Comparison of ENCODE assay signal across 9 cellular contexts in the genomic region with DNA sequence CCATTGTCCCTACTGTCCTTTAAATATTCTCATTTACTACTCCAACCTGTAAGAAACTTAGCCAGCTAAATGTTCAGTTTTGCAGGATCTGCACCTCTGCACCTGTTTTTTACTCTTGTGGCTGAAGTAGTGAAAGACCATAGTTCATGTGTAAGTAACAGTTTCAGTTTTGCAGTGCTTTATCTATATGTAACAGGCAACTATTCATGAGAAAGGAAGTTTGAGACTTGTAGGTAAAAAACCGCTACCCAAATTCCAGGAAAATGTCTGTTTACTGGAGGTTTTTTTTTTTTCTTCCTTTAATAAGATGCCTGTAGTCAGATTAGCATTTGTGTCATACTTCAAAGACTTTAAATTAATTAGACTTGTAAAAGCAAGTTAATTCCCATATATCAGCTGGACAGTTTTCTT. TPM values are rescaled to one million over a fixed set of nuclear protein-coding genes. Genes with fewer than 3 reads are reported as not detected.
DNase-seq lines count a peak whose midpoint lies in the region; ATAC-seq and TF ChIP-seq lines count a peak whose summit lies in the region.
"Had no signal": no experiment of that assay in that cellular context is flagged by ENCODE, and none has a peak within 500 bp of the region (broad histone marks: within the 10 kb centered on the region; RNA-seq: fewer than 3 reads in every experiment).

No MANE protein-coding gene starts in this region.

- intact Hi-C loops in left lung (cut with DNase I) = no loop called here

- peak overlapping the region; percentile 82 for H3K4me3 Mint-ChIP-seq in activated T-helper 17 cell treated with anti-CD3 and anti-CD28 coated beads, Interleukin-2, amount 50 U/mL, for 72 hours
- H3K4me3 Mint-ChIP-seq in chondrocyte (ENCODE audit: unreplicated experiment) = no peak overlapping the region
- H3K4me3 Mint-ChIP-seq: neural progenitor cell had no signal

- H3K9me3 Mint-ChIP-seq in activated T-helper 17 cell treated with anti-CD3 and anti-CD28 coated beads, Interleukin-2, amount 50 U/mL, for 72 hours = no peaks in the 10 kb centered on the region
- no peaks in the 10 kb centered on the region for H3K9me3 Mint-ChIP-seq in chondrocyte (ENCODE audit: low read depth)
- H3K9me3 Mint-ChIP-seq: neural progenitor cell had no signal

- no peak overlapping the region for H3K9ac ChIP-seq in BLaER1 treated with 17β-estradiol and CSF1 and Interleukin-3, amounts not matched to agents 10 nM and 100 nM
- H3K9ac ChIP-seq: neural progenitor cell had no signal

- H3K4me1 ChIP-seq in BLaER1 treated with 17β-estradiol and CSF1 and Interleukin-3, amounts not matched to agents 10 nM and 100 nM = peaks cover 35 to 47% (median 41%) of the 10 kb centered on the region in 10 experiments
- peaks cover 7 to 57% of the 10 kb centered on the region in 2 donors for H3K4me1 ChIP-seq in left lung
- H3K4me1 ChIP-seq: neural progenitor cell had no signal

- H3K4me2 ChIP-seq in BLaER1 treated with 17β-estradiol and CSF1 and Interleukin-3, amounts not matched to agents 10 nM and 100 nM = peak overlapping the region; percentile 52 to 76 (median 70)
- H3K4me2 ChIP-seq: neural progenitor cell had no signal

- TF ChIP-seq CTCF in left lung (IDR thresholded peaks at IDR 0.05) (no peak), chondrocyte (IDR thresholded peaks at IDR 0.05) (no peak)

- peaks cover 31% of the 10 kb centered on the region for H3K4me1 Mint-ChIP-seq in activated T-helper 17 cell treated with anti-CD3 and anti-CD28 coated beads, Interleukin-2, amount 50 U/mL, for 72 hours
- peaks cover 12% of the 10 kb centered on the region for H3K4me1 Mint-ChIP-seq in chondrocyte (ENCODE audit: low read depth)
- H3K4me1 Mint-ChIP-seq: neural progenitor cell had no signal

- peak; percentile 65 for ATAC-seq in GM19328 (IDR thresholded peaks at IDR 0.05; ENCODE audit: unreplicated experiment)
- ATAC-seq in HG03108 (IDR thresholded peaks at IDR 0.05; ENCODE audit: unreplicated experiment) = peak; percentile 57
- peak; percentile 74 for ATAC-seq in activated T-helper 17 cell treated with anti-CD3 and anti-CD28 coated beads, Interleukin-2, amount 50 U/mL, for 72 hours (replicated peaks)
- ATAC-seq in left lung = no peak

- H3K36me3 ChIP-seq in BLaER1 treated with 17β-estradiol and CSF1 and Interleukin-3, amounts not matched to agents 10 nM and 100 nM = no peaks in the 10 kb centered on the region
- no peaks in the 10 kb centered on the region for H3K36me3 ChIP-seq in left lung
- H3K36me3 ChIP-seq: neural progenitor cell had no signal

- H3K27me3 Mint-ChIP-seq in activated T-helper 17 cell treated with anti-CD3 and anti-CD28 coated beads, Interleukin-2, amount 50 U/mL, for 72 hours = no peaks in the 10 kb centered on the region
- H3K27me3 Mint-ChIP-seq in chondrocyte (ENCODE audit: low read depth) = no peaks in the 10 kb centered on the region

- no peaks in the 10 kb centered on the region for H4K20me1 ChIP-seq in BLaER1 treated with 17β-estradiol and CSF1 and Interleukin-3, amounts not matched to agents 10 nM and 100 nM

- H3K36me3 Mint-ChIP-seq in activated T-helper 17 cell treated with anti-CD3 and anti-CD28 coated beads, Interleukin-2, amount 50 U/mL, for 72 hours (ENCODE audit: low read depth) = peaks cover 5% of the 10 kb centered on the region
- H3K36me3 Mint-ChIP-seq in chondrocyte (ENCODE audit: low read depth) = no peaks in the 10 kb centered on the region
- H3K36me3 Mint-ChIP-seq: neural progenitor cell had no signal

- H3K27ac ChIP-seq in BLaER1 treated with 17β-estradiol and CSF1 and Interleukin-3, amounts not matched to agents 10 nM and 100 nM = peak overlapping the region in 8 of 11 experiments; percentile 24 to 54 (median 43); a peak in 12 of 22 replicates
- H3K27ac ChIP-seq in left lung = peak overlapping the region in 1 of 2 donors; percentile 79
- H3K27ac ChIP-seq: neural progenitor cell had no signal

- no peak for DNase-seq in stimulated activated CD4-positive, alpha-beta T cell treated with anti-CD3 and anti-CD28 coated beads, Interleukin-4, amount 100 ng/mL, for 24 hours
- DNase-seq in left lung (no peak), chondrocyte (ENCODE audit: low spot score) (no peak)
- DNase-seq in stimulated activated CD4-positive, alpha-beta T cell treated with anti-CD3 and anti-CD28 coated beads, Interleukin-2, amount 100 ng/mL, for 24 hours = no peak

- H3K9me3 ChIP-seq in BLaER1 treated with 17β-estradiol and CSF1 and Interleukin-3, amounts not matched to agents 10 nM and 100 nM (replicated peaks in 1 of 11) = no peaks in the 10 kb centered on the region
- H3K9me3 ChIP-seq in left lung = no peaks in the 10 kb centered on the region

- H3K27ac Mint-ChIP-seq in activated T-helper 17 cell treated with anti-CD3 and anti-CD28 coated beads, Interleukin-2, amount 50 U/mL, for 72 hours = peak overlapping the region; percentile 83
- H3K27ac Mint-ChIP-seq in chondrocyte (ENCODE audit: unreplicated experiment) = no peak overlapping the region
- H3K27ac Mint-ChIP-seq: neural progenitor cell had no signal

- H3K27me3 ChIP-seq in BLaER1 treated with 17β-estradiol and CSF1 and Interleukin-3, amounts not matched to agents 10 nM and 100 nM = no peaks in the 10 kb centered on the region
- H3K27me3 ChIP-seq in left lung = no peaks in the 10 kb centered on the region
- H3K27me3 ChIP-seq: neural progenitor cell had no signal

- H3K4me3 ChIP-seq in BLaER1 treated with 17β-estradiol and CSF1 and Interleukin-3, amounts not matched to agents 10 nM and 100 nM = 0 out of 20 replicates have a peak overlapping the region, but pooled peaks of 1 of the 10 experiments have one; percentile 4
- H3K4me3 ChIP-seq in left lung = peak overlapping the region in 1 of 2 donors; percentile 23
- H3K4me3 ChIP-seq: neural progenitor cell had no signal

RNA-seq across cellular contexts. Expression of gene MBNL1, which starts 25.4 kb away (rescaled TPM):
- total RNA-seq in activated T-helper 17 cell treated with anti-CD3 and anti-CD28 coated beads, Interleukin-2, amount 50 U/mL, for 72 hours = 100 to 1,000 TPM; 322 to 452 TPM
- total RNA-seq in left lung (100 to 1,000 TPM; 226 to 246 TPM), chondrocyte (164 to 177 TPM (median 166 TPM) in 3 replicates)
